Comparison of ENCODE assay signal across 13 cellular contexts in genomic region chr11:69320756-69321741, GRCh38. TPM values are rescaled to one million over a fixed set of nuclear protein-coding genes. Genes with fewer than 3 reads are reported as not detected.
DNase-seq lines count a peak whose midpoint lies in the region; ATAC-seq, FAIRE-seq and TF ChIP-seq lines count a peak whose summit lies in the region.
"Had no signal": no experiment of that assay in that cellular context is flagged by ENCODE, and none has a peak within 500 bp of the region (broad histone marks: within the 10 kb centered on the region; RNA-seq: fewer than 3 reads in every experiment).

No MANE protein-coding gene starts in this region.

- no peak for TF ChIP-seq RAD21 in H1 (IDR thresholded peaks at IDR 0.05 in 1 of 2, conservative IDR thresholded peaks at IDR 0.05 in 1 of 2; ENCODE audit: low read depth in 2 of 2, low read length in 2 of 2)

- H3K18ac ChIP-seq in H1 (ENCODE audit: extremely low read depth, low read length), result no peak overlapping the region

- H4K91ac ChIP-seq in H1 (replicated peaks; ENCODE audit: insufficient read length, low read length), result no peak overlapping the region

- H2BK15ac ChIP-seq in H1 (ENCODE audit: low read length), result no peak overlapping the region

- no peak overlapping the region for H2AK5ac ChIP-seq in H1 (ENCODE audit: low read depth, low read length)

- H3K27ac Mint-ChIP-seq in progenitor cell of endocrine pancreas, result peak overlapping the region; percentile 5
- no peak overlapping the region for H3K27ac Mint-ChIP-seq in type B pancreatic cell
- H3K27ac Mint-ChIP-seq: activated naive CD8-positive, alpha-beta T cell treated with anti-CD3 and anti-CD28 coated beads for 36 hours had no signal

- peaks cover 0 to 5% of the 10 kb centered on the region in 2 experiments for H4K20me1 ChIP-seq in H1 (replicated peaks in 1 of 2; ENCODE audit: control insufficient read depth in 1 of 2, insufficient read depth in 2 of 2, low read length in 2 of 2)

- no peak overlapping the region for H3K4me2 ChIP-seq in H1 (ENCODE audit: insufficient read depth in 1 of 2, low read depth in 2 of 2, low read length in 2 of 2)

- no peaks in the 10 kb centered on the region for H3K79me2 ChIP-seq in H1 (ENCODE audit: control insufficient read depth in 1 of 2, insufficient read depth in 2 of 2, low read length in 2 of 2)

- H2AFZ ChIP-seq in H1 (ENCODE audit: low read length), result no peak overlapping the region

- no peak overlapping the region; the same call in 1 of the 2 replicates for H2BK12ac ChIP-seq in H1 (ENCODE audit: low read depth, low read length)

- no peak for TF ChIP-seq CTCF in H1 (IDR thresholded peaks at IDR 0.05; ENCODE audit: control extremely low read depth in 1 of 3, insufficient read depth in 1 of 3, low read depth in 1 of 3, low read length in 3 of 3)
- no peak for TF ChIP-seq CTCF in progenitor cell of endocrine pancreas (IDR thresholded peaks at IDR 0.05; ENCODE audit: unreplicated experiment)
- no peak for TF ChIP-seq CTCF in type B pancreatic cell (conservative IDR thresholded peaks at IDR 0.05)

- H3K4me1 Mint-ChIP-seq in progenitor cell of endocrine pancreas (ENCODE audit: low read depth) (no peaks in the 10 kb centered on the region), type B pancreatic cell (ENCODE audit: unreplicated experiment) (no peaks in the 10 kb centered on the region)

- peak overlapping the region; percentile 82; the same call in 1 of the 2 replicates for H4K8ac ChIP-seq in H1 (ENCODE audit: extremely low read depth, insufficient read depth, low read length)

- H2BK5ac ChIP-seq in H1 (ENCODE audit: low read depth, low read length), result peak overlapping the region; percentile 24; the same call in 1 of the 2 replicates

- no peak overlapping the region for H2BK20ac ChIP-seq in H1 (ENCODE audit: low read length)

- DNase-seq in D341Med (ENCODE audit: low spot score) (peak; percentile 3), HTR-8/SVneo (ENCODE audit: insufficient read length, low spot score) (no peak), H1 (ENCODE audit: low read depth in 1 of 2, low spot score in 2 of 2) (no peak), progenitor cell of endocrine pancreas (ENCODE audit: low spot score, unreplicated experiment) (no peak), type B pancreatic cell (ENCODE audit: extremely low spot score, unreplicated experiment) (no peak)
- DNase-seq: activated naive CD8-positive, alpha-beta T cell treated with anti-CD3 and anti-CD28 coated beads for 36 hours; NCI-H510A; retina; Right ventricle myocardium superior; stimulated activated naive CD8-positive, alpha-beta T cell treated with anti-CD3 and anti-CD28 coated beads, Interleukin-15, amount 100 ng/mL, for 72 hours had no signal

- no peak overlapping the region for H2BK120ac ChIP-seq in H1 (replicated peaks; ENCODE audit: low read depth, low read length)

- H3K27me3 ChIP-seq in H1 (replicated peaks in 1 of 4; ENCODE audit: control insufficient read depth in 3 of 4, extremely low read depth in 1 of 4, insufficient read depth in 3 of 4, low read length in 3 of 4), result 0 out of 7 replicates have a peak, but pooled peaks cover 0 to 2% (median 0%) of the 10 kb centered on the region in 4 experiments

- FAIRE-seq in HTR-8/SVneo (lab: Jason Lieb, UNC) (peak; percentile 74), H1 (lab: Jason Lieb, UNC) (no peak)
- FAIRE-seq: frontal cortex had no signal

- no peak for ATAC-seq in HG03095 (IDR thresholded peaks at IDR 0.05; ENCODE audit: unreplicated experiment)
- ATAC-seq in GM18520 (IDR thresholded peaks at IDR 0.05; ENCODE audit: unreplicated experiment), result no peak
- ATAC-seq: stimulated activated naive CD8-positive, alpha-beta T cell treated with anti-CD3 and anti-CD28 coated beads, Interleukin-15, amount 100 ng/mL, for 72 hours had no signal

- no peak for TF ChIP-seq EP300 in H1 (IDR thresholded peaks at IDR 0.05; ENCODE audit: borderline replicate concordance in 1 of 2, low read depth in 2 of 2, low read length in 2 of 2)

- H3K9me3 Mint-ChIP-seq in progenitor cell of endocrine pancreas (ENCODE audit: low read depth) (no peaks in the 10 kb centered on the region), type B pancreatic cell (peaks cover 21% of the 10 kb centered on the region)

- peaks cover 30% of the 10 kb centered on the region; the same call in 1 of the 2 replicates for H3K23me2 ChIP-seq in H1 (ENCODE audit: low read depth, low read length)

- H3K36me3 ChIP-seq in H1 (ENCODE audit: control insufficient read depth in 2 of 4, insufficient read depth in 4 of 4, low read length in 3 of 4), result no peaks in the 10 kb centered on the region

- H3K27ac ChIP-seq in H1 (ENCODE audit: low read depth, low read length), result no peak overlapping the region

- H3K27me3 Mint-ChIP-seq in progenitor cell of endocrine pancreas (peaks cover 3% of the 10 kb centered on the region), type B pancreatic cell (peaks cover 7% of the 10 kb centered on the region)
- H3K27me3 Mint-ChIP-seq: activated naive CD8-positive, alpha-beta T cell treated with anti-CD3 and anti-CD28 coated beads for 36 hours; stimulated activated naive CD8-positive, alpha-beta T cell treated with anti-CD3 and anti-CD28 coated beads, Interleukin-15, amount 100 ng/mL, for 72 hours had no signal

- H3K4me3 Mint-ChIP-seq in progenitor cell of endocrine pancreas (ENCODE audit: low read depth), result no peak overlapping the region
- H3K4me3 Mint-ChIP-seq in type B pancreatic cell, result no peak overlapping the region
- H3K4me3 Mint-ChIP-seq: activated naive CD8-positive, alpha-beta T cell treated with anti-CD3 and anti-CD28 coated beads for 36 hours; stimulated activated naive CD8-positive, alpha-beta T cell treated with anti-CD3 and anti-CD28 coated beads, Interleukin-15, amount 100 ng/mL, for 72 hours had no signal

- WGBS in H1 (ENCODE audit: extremely low coverage in 1 of 2, insufficient coverage in 1 of 2, insufficient read length in 1 of 2, insufficient replicate concordance in 2 of 2, low coverage in 1 of 2, low lambda C conversion rate in 2 of 2, missing lambda C conversion rate in 1 of 2), 2 experiments, result 76% methylated on average over 9 of the region's 10 CpGs; no CpG with 5 or more reads in 1 of the 2 experiments

- no peak overlapping the region for H4K5ac ChIP-seq in H1 (ENCODE audit: insufficient read length, low read depth, low read length)

- peaks cover 0 to 5% (median 1%) of the 10 kb centered on the region in 4 experiments; a peak in 2 of 7 replicates for H3K4me1 ChIP-seq in H1 (replicated peaks in 1 of 4; ENCODE audit: control insufficient read depth in 3 of 4, insufficient read depth in 4 of 4, low read length in 3 of 4)

- TF ChIP-seq POLR2A in H1 (IDR thresholded peaks at IDR 0.05; ENCODE audit: control extremely low read depth in 1 of 2, low read depth in 2 of 2, low read length in 2 of 2), result no peak

- H3K9me3 ChIP-seq in H1 (ENCODE audit: insufficient read depth in 2 of 2, low read depth in 1 of 2, low read length in 1 of 2), result peaks cover 0 to 3% of the 10 kb centered on the region in 2 experiments; a peak in 2 of 4 replicates

- CTCF ChIA-PET in H1 (lab: Charles Lee; ENCODE audit: partially characterized antibody), result no interaction called here

- H3K56ac ChIP-seq in H1 (replicated peaks; ENCODE audit: insufficient read length, low read depth, low read length), result no peak overlapping the region

- no peak overlapping the region for H3K23ac ChIP-seq in H1 (ENCODE audit: insufficient read length)

- no peak overlapping the region for H3K14ac ChIP-seq in H1 (ENCODE audit: insufficient read length)

- H3K4me3 ChIP-seq in H1 (ENCODE audit: extremely low read depth in 1 of 4, insufficient read depth in 2 of 4, low read depth in 3 of 4, low read length in 4 of 4), result no peak overlapping the region

- no peak overlapping the region for H3K9ac ChIP-seq in H1 (replicated peaks in 1 of 4; ENCODE audit: extremely low read depth in 1 of 4, low read depth in 3 of 4, low read length in 3 of 4)

- H3K4ac ChIP-seq in H1 (replicated peaks; ENCODE audit: insufficient read length, low read depth, low read length), result no peak overlapping the region

- H3K79me1 ChIP-seq in H1 (ENCODE audit: low read depth, low read length), result no peaks in the 10 kb centered on the region

- no peaks in the 10 kb centered on the region for H3K36me3 Mint-ChIP-seq in progenitor cell of endocrine pancreas (ENCODE audit: insufficient read depth)
- H3K36me3 Mint-ChIP-seq in type B pancreatic cell, result peaks cover 3% of the 10 kb centered on the region

- POLR2A ChIA-PET in H1 (lab: Charles Lee; ENCODE audit: partially characterized antibody), result no interaction called here

TF ChIP-seq in H1, 55 proteins besides CTCF, POLR2A, EP300 and RAD21:
- TF ChIP-seq, protein P1, sequence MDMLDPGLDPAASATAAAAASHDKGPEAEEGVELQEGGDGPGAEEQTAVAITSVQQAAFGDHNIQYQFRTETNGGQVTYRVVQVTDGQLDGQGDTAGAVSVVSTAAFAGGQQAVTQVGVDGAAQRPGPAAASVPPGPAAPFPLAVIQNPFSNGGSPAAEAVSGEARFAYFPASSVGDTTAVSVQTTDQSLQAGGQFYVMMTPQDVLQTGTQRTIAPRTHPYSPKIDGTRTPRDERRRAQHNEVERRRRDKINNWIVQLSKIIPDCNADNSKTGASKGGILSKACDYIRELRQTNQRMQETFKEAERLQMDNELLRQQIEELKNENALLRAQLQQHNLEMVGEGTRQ (IDR thresholded peaks at IDR 0.05; ENCODE audit: low read length), result no peak
- TF ChIP-seq BCL11A (IDR thresholded peaks at IDR 0.05; ENCODE audit: low read depth in 2 of 2, low read length in 2 of 2), result no peak
- no peak for TF ChIP-seq CEBPB (IDR thresholded peaks at IDR 0.05; ENCODE audit: low read depth, low read length)
- TF ChIP-seq ASH2L (IDR thresholded peaks at IDR 0.05; ENCODE audit: low read length), result no peak
- no peak for TF ChIP-seq ATF3 (IDR thresholded peaks at IDR 0.05; ENCODE audit: insufficient read depth, low read depth, low read length)

RNA-seq across cellular contexts. Expression of gene MYEOV, which starts 27.1 kb away (rescaled TPM):
- total RNA-seq in H1 (2021; fragmentation: NEBNext Ultra II Directional; extraction: Animal tissue kit (Norgen Biotek cat#: 25700)), result 0.67 and 0.86 TPM in 2 replicates
- 0.44 and 1.0 TPM in 2 replicates for polyA plus RNA-seq in H1 (2011; rRNA removed)
- 0.50 TPM for polyA plus RNA-seq in H1 (2011; cell fraction: cytosol; rRNA removed)
- polyA plus RNA-seq in H1 (2011; cell fraction: nucleus; rRNA removed), result 2.3 TPM
- 0.47 to 1.2 TPM (median 0.68 TPM) in 3 of 4 replicates, not detected in the other for polyA plus RNA-seq in H1 (2012, experiment 1 of 2)
- 0.20 TPM for polyA plus RNA-seq in H1 (2012, experiment 2 of 2)
- 0.36 TPM for polyA plus RNA-seq in H1 (2013, experiment 1 of 2)
- polyA plus RNA-seq in H1 (2013, experiment 2 of 2), result 0.35 TPM
- 0.16 and 0.24 TPM in 2 replicates for polyA minus RNA-seq in H1 (2011; rRNA and poly(A)+ RNA removed)
- 0.44 TPM for polyA minus RNA-seq in H1 (2011; cell fraction: cytosol; rRNA and poly(A)+ RNA removed)
- 2.0 TPM for polyA minus RNA-seq in H1 (2011; cell fraction: nucleus; rRNA and poly(A)+ RNA removed)
- total RNA-seq in progenitor cell of endocrine pancreas (0.14 TPM in 1 of 2 replicates, not detected in the other), type B pancreatic cell (ENCODE audit: low replicate concordance) (4.1 and 4.3 TPM in 2 replicates)
- total RNA-seq: activated naive CD8-positive, alpha-beta T cell treated with anti-CD3 and anti-CD28 coated beads for 36 hours; frontal cortex; Right ventricle myocardium superior had no signal
